In the genomic region with DNA sequence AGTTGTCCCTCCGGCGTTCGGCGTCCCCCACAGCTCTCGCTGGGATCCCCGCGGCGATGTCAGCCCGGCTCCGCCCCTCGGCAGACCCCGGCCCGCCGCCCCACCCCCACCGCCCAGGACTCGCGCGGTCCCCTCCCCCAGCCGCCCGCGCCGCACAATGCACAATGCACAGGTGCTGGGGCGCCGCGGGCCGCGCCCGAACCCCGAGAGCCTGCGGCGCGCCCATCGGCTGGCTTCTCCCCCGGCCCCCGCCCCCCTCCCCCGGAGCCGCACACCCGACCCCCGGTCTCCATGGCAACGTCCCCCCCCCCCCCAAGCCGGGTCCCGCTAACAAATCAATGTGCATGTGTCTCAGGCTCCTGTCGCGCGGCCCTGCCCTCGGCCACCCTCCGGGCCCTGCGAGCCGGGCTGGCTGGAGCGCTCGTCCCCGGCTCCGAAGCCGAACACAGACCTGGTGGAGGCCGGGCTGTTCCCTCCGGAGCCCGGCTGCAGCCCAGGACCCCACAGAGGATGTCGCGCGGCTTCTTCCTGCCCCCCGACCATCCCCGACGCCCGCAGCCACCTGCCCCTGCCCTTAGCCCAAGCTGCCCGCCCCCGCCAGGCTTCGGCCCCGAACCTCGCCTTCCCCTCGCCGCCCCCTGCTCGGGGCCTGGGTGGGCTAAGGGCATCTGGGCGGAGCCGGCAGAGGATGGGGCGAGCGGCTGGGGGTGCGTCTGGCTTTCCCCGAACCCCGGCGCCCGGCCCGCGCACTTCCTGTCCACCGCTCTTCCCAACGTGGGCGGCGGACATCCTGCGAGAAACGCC, we compare ENCODE assay signal across 8 cellular contexts. TPM values are rescaled to one million over a fixed set of nuclear protein-coding genes. Genes with fewer than 3 reads are reported as not detected.
A peak's percentile ranks its signal among the peaks of the same experiment; 100 is the strongest.
DNase-seq lines count a peak whose midpoint lies in the region; ATAC-seq and TF ChIP-seq lines count a peak whose summit lies in the region.

No MANE protein-coding gene starts in this region.

- H3K4me1 ChIP-seq in RWPE2 (ENCODE audit: insufficient read depth, poor library complexity, severe bottlenecking) (peaks cover 7% of the 10 kb centered on the region), esophagus squamous epithelium (peaks cover 57 to 87% (median 60%) of the 10 kb centered on the region in 3 donors), rectal smooth muscle tissue (ENCODE audit: control insufficient read depth, insufficient read depth, low read length) (peaks cover 14% of the 10 kb centered on the region)

- H3K27ac ChIP-seq in RWPE2 (ENCODE audit: poor library complexity, severe bottlenecking) (no peak overlapping the region), esophagus squamous epithelium (peak overlapping the region; percentile 65 to 91 (median 84)), rectal smooth muscle tissue (ENCODE audit: low read depth, low read length) (peak overlapping the region; percentile 32)

- no peak overlapping the region for H3K9ac ChIP-seq in rectal smooth muscle tissue (ENCODE audit: low read length)

- TF ChIP-seq CTCF in RWPE2 (IDR thresholded peaks at IDR 0.05; ENCODE audit: poor library complexity, severe bottlenecking) = no peak
- no peak for TF ChIP-seq CTCF in esophagus squamous epithelium (IDR thresholded peaks at IDR 0.05)

- no peak for DNase-seq in RWPE2 (ENCODE audit: low spot score)
- no peak for DNase-seq in esophagus squamous epithelium (lab: John Stamatoyannopoulos, UW)
- DNase-seq in dermis blood vessel endothelial cell = no peak

- H3K4me3 ChIP-seq in RWPE2 (ENCODE audit: severe bottlenecking) (peak overlapping the region; percentile 77), esophagus squamous epithelium (peak overlapping the region; percentile 58 to 92 (median 80)), rectal smooth muscle tissue (ENCODE audit: low read length) (peak overlapping the region; percentile 48)

- WGBS in esophagus squamous epithelium, 2 donors = no CpG with 5 or more reads among the region's 89 CpGs

- no peak for TF ChIP-seq POLR2A in esophagus squamous epithelium (IDR thresholded peaks at IDR 0.05)

- peak; percentile 15 for ATAC-seq in GM18502 (IDR thresholded peaks at IDR 0.05; ENCODE audit: poor library complexity, unreplicated experiment)
- peak; percentile 22 for ATAC-seq in HG02885 (IDR thresholded peaks at IDR 0.05; ENCODE audit: poor library complexity, unreplicated experiment)
- ATAC-seq in RWPE2 (ENCODE audit: low read depth) = peak; percentile 16
- no peak for ATAC-seq in HG02678 (IDR thresholded peaks at IDR 0.05; ENCODE audit: unreplicated experiment)
- ATAC-seq in HG02610 (IDR thresholded peaks at IDR 0.05; ENCODE audit: unreplicated experiment) = no peak

- 0 out of 2 replicates have a peak, but pooled peaks cover 4% of the 10 kb centered on the region for H3K36me3 ChIP-seq in RWPE2 (ENCODE audit: low read depth)
- H3K36me3 ChIP-seq in esophagus squamous epithelium = peaks cover 0 to 13% (median 0%) of the 10 kb centered on the region in 3 donors
- H3K36me3 ChIP-seq in rectal smooth muscle tissue (ENCODE audit: control insufficient read depth, insufficient read depth, low read length) = no peaks in the 10 kb centered on the region

- intact Hi-C loops in esophagus squamous epithelium (cut with DNase I) = loop anchor here (5.0 kb wide), 1 partner anchor 45 kb away; no protein-coding TSS in a partner anchor

- H3K27me3 ChIP-seq in RWPE2 (ENCODE audit: insufficient read depth, poor library complexity, severe bottlenecking) = peaks cover 60% of the 10 kb centered on the region
- peaks cover 19 to 85% (median 56%) of the 10 kb centered on the region in 4 donors for H3K27me3 ChIP-seq in esophagus squamous epithelium
- H3K27me3 ChIP-seq in rectal smooth muscle tissue (ENCODE audit: control insufficient read depth, insufficient read depth, low read length) = peaks cover 53% of the 10 kb centered on the region

- H3K9me3 ChIP-seq in RWPE2 (ENCODE audit: severe bottlenecking) (no peaks in the 10 kb centered on the region), esophagus squamous epithelium (no peaks in the 10 kb centered on the region)

RNA-seq across cellular contexts. Expression of gene CBX8, which starts 0.8 kb away (rescaled TPM):
- total RNA-seq in esophagus squamous epithelium (1 to 10 TPM; 2.3 to 4.7 (median 2.6) TPM), dermis blood vessel endothelial cell (2.7 and 5.1 TPM in 2 replicates)

RNA-seq across cellular contexts. Expression of gene CBX2, which starts 19.7 kb away (rescaled TPM):
- 10 to 100 TPM in 2 of 4 donors, 1 to 10 TPM in 2; 4.6 to 12.9 (median 8.7) TPM for total RNA-seq in esophagus squamous epithelium
- 12.9 and 14.1 TPM in 2 replicates for total RNA-seq in dermis blood vessel endothelial cell

RNA-seq across cellular contexts. Expression of gene CBX4, which starts 41.5 kb away (rescaled TPM):
- total RNA-seq in esophagus squamous epithelium (10 to 100 TPM in 3 of 4 donors, 1 to 10 TPM in 1; 9.0 to 26.3 (median 17.1) TPM), dermis blood vessel endothelial cell (11.1 and 13.5 TPM in 2 replicates)

Comparison
In these comparisons a context has a peak if more than half of its experiments do, and no peak if none do; other contexts are left out.
1. ATAC-seq: peak in GM18502 (single experiment), HG02885 (single experiment) and RWPE2 (single experiment); none in HG02678 (single experiment) and HG02610 (single experiment).
2. Peak in every context shown above with its lines, with median percentiles within 50 percentile points of each other: H3K4me3 ChIP-seq.